ENCODE assay signal across 8 cellular contexts in genomic region chr15:85233791-85234325, GRCh38.
A peak's percentile ranks its signal among the peaks of the same experiment; 100 is the strongest.
DNase-seq lines count a peak whose midpoint lies in the region; ATAC-seq and TF ChIP-seq lines count a peak whose summit lies in the region.
"Not testable (repeated sequence)": the region's sequence is repeated elsewhere in the genome, so short reads cannot be mapped to it uniquely, and the experiment has no call there.

No MANE protein-coding gene starts in this region.

- 3% methylated on average over 14 of the region's 62 CpGs for whole genome bisulfite sequencing in prostate gland

- H3K27me3 ChIP-seq in Caco-2 (replicated peaks; ENCODE audit: control insufficient read depth, insufficient read depth, low read length); Karpas-422 (ENCODE audit: low read length); cardiac muscle cell; lower lobe of right lung (ENCODE audit: low read depth); prostate gland (replicated peaks; ENCODE audit: insufficient read depth): not testable (repeated sequence)

- not testable (repeated sequence) for H3K4me1 ChIP-seq in Caco-2; Karpas-422 (ENCODE audit: low read length); cardiac muscle cell (ENCODE audit: low read depth); lower lobe of right lung; prostate gland (replicated peaks)

- H4K20me1 ChIP-seq in Karpas-422 (ENCODE audit: insufficient read depth, low read depth, low read length): not testable (repeated sequence)

- not testable (repeated sequence) for H3K27ac ChIP-seq in Karpas-422 (ENCODE audit: low read length); cardiac muscle cell; lower lobe of right lung
- peak overlapping the region in 1 of 2 donors; percentile 62 for H3K27ac ChIP-seq in prostate gland

- not testable (repeated sequence) for BruUV-seq in Caco-2 (replicated peaks; lab: Mats Ljungman, UMichigan)

- H3K4me1 Mint-ChIP-seq in Caco-2 (ENCODE audit: low read depth, unreplicated experiment); activated B cell treated with CpG ODN at 0.5 μM for 24 hours; type B pancreatic cell (ENCODE audit: unreplicated experiment): not testable (repeated sequence)

- not testable (repeated sequence) for H3K27ac Mint-ChIP-seq in Caco-2 (ENCODE audit: unreplicated experiment); activated B cell treated with CpG ODN at 0.5 μM for 24 hours; type B pancreatic cell

- H3K4me3 Mint-ChIP-seq in Caco-2 (ENCODE audit: unreplicated experiment); activated B cell treated with CpG ODN at 0.5 μM for 24 hours; type B pancreatic cell: not testable (repeated sequence)

- TF ChIP-seq POLR2A in prostate gland (IDR thresholded peaks at IDR 0.05): not testable (repeated sequence)

- not testable (repeated sequence) for H3K9me3 Mint-ChIP-seq in Caco-2 (ENCODE audit: unreplicated experiment); activated B cell treated with CpG ODN at 0.5 μM for 24 hours; type B pancreatic cell

- not testable (repeated sequence) for DNase-seq in Caco-2; Karpas-422; choroid plexus epithelial cell (ENCODE audit: low read depth); cardiac muscle cell (ENCODE audit: low read depth in 1 of 2, low spot score in 1 of 2); prostate gland (ENCODE audit: low spot score)
- DNase-seq in activated B cell treated with CpG ODN at 0.5 μM for 24 hours (peak; percentile 27), lower lobe of right lung (peak; percentile 29), type B pancreatic cell (ENCODE audit: extremely low spot score, unreplicated experiment) (peak; percentile 58)

- H3K4me3 ChIP-seq in Caco-2 (ENCODE audit: low read depth, low read length) (peak overlapping the region; percentile 23), Karpas-422 (ENCODE audit: low read length) (peak overlapping the region; percentile 38; the same call in 1 of the 2 replicates), choroid plexus epithelial cell (ENCODE audit: low read depth, low read length) (peak overlapping the region; percentile 29), cardiac muscle cell (peak overlapping the region; percentile 44), prostate gland (peak overlapping the region; percentile 30 to 46)
- H3K4me3 ChIP-seq in lower lobe of right lung: not testable (repeated sequence)

- not testable (repeated sequence) for TF ChIP-seq CTCF in Caco-2 (IDR thresholded peaks at IDR 0.05; ENCODE audit: insufficient read depth in 1 of 2, low read depth in 1 of 2, low read length in 1 of 2, severe bottlenecking in 1 of 2, unreplicated experiment in 1 of 2); activated B cell treated with CpG ODN at 0.5 μM for 24 hours (IDR thresholded peaks at IDR 0.05); choroid plexus epithelial cell (conservative IDR thresholded peaks at IDR 0.05; ENCODE audit: low read depth, low read length); cardiac muscle cell (IDR thresholded peaks at IDR 0.05; ENCODE audit: low read depth, low read length); lower lobe of right lung (IDR thresholded peaks at IDR 0.05); prostate gland (IDR thresholded peaks at IDR 0.05); type B pancreatic cell (conservative IDR thresholded peaks at IDR 0.05)

- not testable (repeated sequence) for H3K9me2 ChIP-seq in Karpas-422 (replicated peaks; ENCODE audit: insufficient read depth, low read length)

- not testable (repeated sequence) for H3K79me2 ChIP-seq in Karpas-422 (ENCODE audit: low read length)

- not testable (repeated sequence) for H3K9me3 ChIP-seq in Caco-2; Karpas-422 (ENCODE audit: low read length); cardiac muscle cell (ENCODE audit: low read depth); lower lobe of right lung; prostate gland

- H3K27me3 Mint-ChIP-seq in Caco-2 (ENCODE audit: insufficient read depth, unreplicated experiment); activated B cell treated with CpG ODN at 0.5 μM for 24 hours; type B pancreatic cell: not testable (repeated sequence)

- H2AFZ ChIP-seq in Karpas-422 (ENCODE audit: low read length): not testable (repeated sequence)

- peak overlapping the region; percentile 32 for H3K4me2 ChIP-seq in Karpas-422 (ENCODE audit: low read depth, low read length, poor library complexity, severe bottlenecking)

- CTCF ChIA-PET in Caco-2 (lab: Charles Lee); activated B cell treated with CpG ODN at 0.5 μM for 24 hours (lab: Charles Lee): not testable (repeated sequence)

- not testable (repeated sequence) for H3K36me3 ChIP-seq in Caco-2 (ENCODE audit: control insufficient read depth, insufficient read depth, low read length); Karpas-422 (ENCODE audit: insufficient read depth, low read length); cardiac muscle cell; lower lobe of right lung; prostate gland

- H3K9ac ChIP-seq in Karpas-422 (ENCODE audit: low read length): not testable (repeated sequence)

- H3K36me3 Mint-ChIP-seq in Caco-2 (ENCODE audit: insufficient read depth, unreplicated experiment); activated B cell treated with CpG ODN at 0.5 μM for 24 hours (ENCODE audit: low read depth); type B pancreatic cell: not testable (repeated sequence)

- intact Hi-C loops in Caco-2 (cut with micrococcal nuclease; ENCODE audit: unreplicated experiment); activated B cell treated with CpG ODN at 0.5 μM for 24 hours (cut with micrococcal nuclease); lower lobe of right lung (cut with DNase I); prostate gland (cut with DNase I): not testable (repeated sequence)

- ATAC-seq in activated B cell treated with CpG ODN at 0.5 μM for 24 hours (ENCODE audit: low read depth); lower lobe of right lung: not testable (repeated sequence)

- POLR2A ChIA-PET in Caco-2 (lab: Charles Lee); activated B cell treated with CpG ODN at 0.5 μM for 24 hours (lab: Charles Lee): not testable (repeated sequence)
